In genomic region chr5:1567527-1568200, GRCh38 we compare ENCODE assay signal across 8 cellular contexts. TPM values are rescaled to one million over a fixed set of nuclear protein-coding genes. Genes with fewer than 3 reads are reported as not detected.
DNase-seq lines count a peak whose midpoint lies in the region; ATAC-seq, FAIRE-seq and TF ChIP-seq lines count a peak whose summit lies in the region.
"Not testable (repeated sequence)": the region's sequence is repeated elsewhere in the genome, so short reads cannot be mapped to it uniquely, and the experiment has no call there.

No MANE protein-coding gene starts in this region.

- not testable (repeated sequence) for H3K36me3 ChIP-seq in Loucy (ENCODE audit: insufficient read depth, low read length); kidney (ENCODE audit: control insufficient read depth in 1 of 2, insufficient read depth in 2 of 2, low read length in 2 of 2); pancreas; uterus
- H3K36me3 ChIP-seq in esophagus muscularis mucosa = peaks cover 0 to 16% (median 2%) of the 10 kb centered on the region in 4 donors

- H3K4me2 ChIP-seq in Loucy (ENCODE audit: low read depth, low read length, poor library complexity, severe bottlenecking) = peak overlapping the region; percentile 52

- H3K9me3 Mint-ChIP-seq in mesothelial cell of epicardium; stimulated activated effector memory CD8-positive, alpha-beta T cell treated with anti-CD3 and anti-CD28 coated beads, Interleukin-12 subunit alpha, Interleukin-12 subunit beta, amount 100 ng/mL, for 72 hours: not testable (repeated sequence)

- not testable (repeated sequence) for TF ChIP-seq EP300 in esophagus muscularis mucosa (IDR thresholded peaks at IDR 0.05)

- H3K27ac ChIP-seq in esophagus muscularis mucosa (replicated peaks in 1 of 4) = peak overlapping the region; percentile 57 to 78 (median 72)
- peak overlapping the region; percentile 62 to 71 for H3K27ac ChIP-seq in kidney (ENCODE audit: low read depth in 2 of 2, low read length in 2 of 2)
- peak overlapping the region in 3 of 4 donors; percentile 8 to 52 (median 52) for H3K27ac ChIP-seq in pancreas
- peak overlapping the region; percentile 14 to 68 for H3K27ac ChIP-seq in uterus

- peaks cover 19% of the 10 kb centered on the region for H3K4me1 Mint-ChIP-seq in mesothelial cell of epicardium
- not testable (repeated sequence) for H3K4me1 Mint-ChIP-seq in stimulated activated effector memory CD8-positive, alpha-beta T cell treated with anti-CD3 and anti-CD28 coated beads, Interleukin-12 subunit alpha, Interleukin-12 subunit beta, amount 100 ng/mL, for 72 hours

- not testable (repeated sequence) for H2AFZ ChIP-seq in Loucy (ENCODE audit: low read length)

- not testable (repeated sequence) for H3K9me3 ChIP-seq in Loucy (ENCODE audit: insufficient read depth, low read depth, low read length); esophagus muscularis mucosa; kidney (ENCODE audit: control insufficient read depth in 1 of 2, low read length in 2 of 2); pancreas; uterus

- not testable (repeated sequence) for H3F3A ChIP-seq in Loucy (ENCODE audit: low read depth)

- TF ChIP-seq CTCF in Loucy (conservative IDR thresholded peaks at IDR 0.05; ENCODE audit: low read length); esophagus muscularis mucosa (IDR thresholded peaks at IDR 0.05); kidney (IDR thresholded peaks at IDR 0.05; ENCODE audit: borderline replicate concordance, extremely low read depth, insufficient read depth); mesothelial cell of epicardium (IDR thresholded peaks at IDR 0.05; ENCODE audit: unreplicated experiment); pancreas (IDR thresholded peaks at IDR 0.05); uterus (IDR thresholded peaks at IDR 0.05): not testable (repeated sequence)

- H3K9ac ChIP-seq in Loucy (ENCODE audit: low read depth, low read length, poor library complexity, severe bottlenecking) = peak overlapping the region; percentile 59
- H3K9ac ChIP-seq in kidney (ENCODE audit: low read length in 2 of 2) = not testable (repeated sequence)

- not testable (repeated sequence) for H3K27me3 ChIP-seq in Loucy (ENCODE audit: insufficient read depth, low read length, poor library complexity, severe bottlenecking); esophagus muscularis mucosa; pancreas; uterus

- ATAC-seq in pancreas; stimulated activated effector memory CD8-positive, alpha-beta T cell treated with anti-CD3 and anti-CD28 coated beads, Interleukin-12 subunit alpha, Interleukin-12 subunit beta, amount 100 ng/mL, for 72 hours: not testable (repeated sequence)

- H3K79me2 ChIP-seq in Loucy (ENCODE audit: insufficient read depth, low read length) = not testable (repeated sequence)

- not testable (repeated sequence) for FAIRE-seq in kidney (lab: Jason Lieb, UNC); pancreas (lab: Jason Lieb, UNC)

- H3K4me1 ChIP-seq in Loucy (ENCODE audit: insufficient read depth, low read length, poor library complexity, severe bottlenecking) (peaks cover 33% of the 10 kb centered on the region), esophagus muscularis mucosa (peaks cover 20 to 25% (median 22%) of the 10 kb centered on the region in 4 donors)
- not testable (repeated sequence) for H3K4me1 ChIP-seq in kidney (ENCODE audit: control insufficient read depth in 1 of 2, insufficient read depth in 1 of 2, low read depth in 1 of 2, low read length in 2 of 2); pancreas; uterus

- 94% methylated on average over 16 of the region's 16 CpGs for WGBS in esophagus muscularis mucosa
- WGBS in pancreas, 2 donors = 52 to 64% methylated on average over 16 of the region's 16 CpGs

- H3K4me3 ChIP-seq in Loucy (ENCODE audit: low read length, poor library complexity, severe bottlenecking); esophagus muscularis mucosa; pancreas; uterus: not testable (repeated sequence)
- peak overlapping the region in 1 of 2 donors; percentile 40 for H3K4me3 ChIP-seq in kidney (ENCODE audit: low read length in 2 of 2)

- not testable (repeated sequence) for TF ChIP-seq POLR2A in esophagus muscularis mucosa (IDR thresholded peaks at IDR 0.05; ENCODE audit: low read depth); uterus (IDR thresholded peaks at IDR 0.05)

- intact Hi-C loops in esophagus muscularis mucosa (cut with DNase I) = loop anchor here (5.0 kb wide), 1 partner anchor 40 kb away; no protein-coding TSS in a partner anchor
- intact Hi-C loops in kidney (cut with DNase I); pancreas (cut with DNase I); uterus (cut with DNase I; ENCODE audit: low total_unique reads): not testable (repeated sequence)

- H3K4me3 Mint-ChIP-seq in mesothelial cell of epicardium; stimulated activated effector memory CD8-positive, alpha-beta T cell treated with anti-CD3 and anti-CD28 coated beads, Interleukin-12 subunit alpha, Interleukin-12 subunit beta, amount 100 ng/mL, for 72 hours: not testable (repeated sequence)

- peak; percentile 96 for DNase-seq in amniotic epithelial cell (ENCODE audit: low read depth)
- DNase-seq in esophagus muscularis mucosa (ENCODE audit: extremely low spot score); kidney; mesothelial cell of epicardium (ENCODE audit: low spot score in 2 of 2, unreplicated experiment in 2 of 2); pancreas; stimulated activated effector memory CD8-positive, alpha-beta T cell treated with anti-CD3 and anti-CD28 coated beads, Interleukin-12 subunit alpha, Interleukin-12 subunit beta, amount 100 ng/mL, for 72 hours (ENCODE audit: low spot score in 2 of 2); uterus: not testable (repeated sequence)

- H4K20me1 ChIP-seq in Loucy (ENCODE audit: insufficient read depth, low read length, poor library complexity, severe bottlenecking) = not testable (repeated sequence)

- H3K36me3 Mint-ChIP-seq in mesothelial cell of epicardium = peaks cover 24% of the 10 kb centered on the region
- H3K36me3 Mint-ChIP-seq in stimulated activated effector memory CD8-positive, alpha-beta T cell treated with anti-CD3 and anti-CD28 coated beads, Interleukin-12 subunit alpha, Interleukin-12 subunit beta, amount 100 ng/mL, for 72 hours = peaks cover 18% of the 10 kb centered on the region

- H3K27ac Mint-ChIP-seq in mesothelial cell of epicardium = peak overlapping the region; percentile 97
- H3K27ac Mint-ChIP-seq in stimulated activated effector memory CD8-positive, alpha-beta T cell treated with anti-CD3 and anti-CD28 coated beads, Interleukin-12 subunit alpha, Interleukin-12 subunit beta, amount 100 ng/mL, for 72 hours = peak overlapping the region; percentile 29

- not testable (repeated sequence) for H3K27me3 Mint-ChIP-seq in mesothelial cell of epicardium (ENCODE audit: low read depth)

- not testable (repeated sequence) for H3K9me2 ChIP-seq in Loucy (replicated peaks; ENCODE audit: low read depth, low read length)

RNA-seq across cellular contexts. Expression of gene LPCAT1, which starts 43.9 kb away (rescaled TPM):
- total RNA-seq in esophagus muscularis mucosa = 10 to 100 TPM; 22.5 to 51.7 (median 35.0) TPM
- total RNA-seq in kidney = 46.5 TPM
- 22.2 TPM for polyA plus RNA-seq in kidney (ENCODE audit: insufficient read depth, low read depth, low replicate concordance)
- 73.9 to 76.8 TPM (median 74.8 TPM) in 3 replicates for total RNA-seq in mesothelial cell of epicardium
- total RNA-seq in pancreas = 10 to 100 TPM in 2 of 6 donors, 1 to 10 TPM in 4; 6.5 to 26.1 (median 7.8) TPM
- polyA plus RNA-seq in pancreas = 10 to 100 TPM; 19.2 to 19.7 TPM
- total RNA-seq in uterus = 10 to 100 TPM; 21.5 to 51.0 (median 40.0) TPM
